ENCODE assay signal across 15 cellular contexts in the genomic region with DNA sequence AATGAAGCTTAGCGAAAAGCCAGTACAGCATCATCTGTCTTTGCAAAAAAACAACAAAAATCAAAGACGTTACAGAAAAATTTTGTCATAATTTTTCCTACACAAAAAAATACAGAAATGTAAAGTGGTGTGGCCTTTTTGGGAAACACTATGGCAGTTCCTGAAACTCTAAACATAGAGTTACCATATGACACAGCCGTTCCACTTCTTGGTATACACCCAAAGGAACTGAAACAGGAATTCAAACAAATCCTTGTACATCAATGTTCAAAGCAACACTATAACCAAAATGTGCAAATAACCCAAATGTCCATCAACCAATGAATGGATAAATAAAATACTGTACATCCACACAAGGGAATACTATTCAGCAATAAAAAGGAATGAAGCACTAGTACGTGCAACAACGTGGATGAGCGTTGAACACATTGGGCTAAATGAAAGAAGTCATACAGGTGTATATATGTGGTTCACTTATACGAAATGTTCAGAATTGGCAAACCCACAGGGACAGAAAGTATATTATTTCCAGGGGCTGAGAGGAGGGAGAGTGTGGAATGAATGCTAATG.
"Had no signal": no experiment of that assay in that cellular context is flagged by ENCODE, and none has a peak within 500 bp of the region (broad histone marks: within the 10 kb centered on the region; RNA-seq: fewer than 3 reads in every experiment).

No MANE protein-coding gene starts in this region.

- H3K4me1 ChIP-seq: colonic mucosa, sigmoid colon had no signal

- ATAC-seq: stimulated activated naive CD8-positive, alpha-beta T cell treated with anti-CD3 and anti-CD28 coated beads, Interleukin-15, Interleukin-2, amounts not matched to agents 100 U/mL and 50 U/mL, for 24 hours had no signal

- H3K4me3 ChIP-seq: adrenal gland, colonic mucosa, sigmoid colon, suprapubic skin, upper lobe of left lung had no signal

- DNase-seq: activated CD4-positive, alpha-beta memory T cell treated with anti-CD3 and anti-CD28 coated beads for 36 hours; activated naive CD4-positive, alpha-beta T cell treated with anti-CD3 and anti-CD28 coated beads, Interleukin-2, amount 50 U/mL, for 16 hours; activated T-cell treated with anti-CD3 and anti-CD28 coated beads, Interleukin-2, amount 50 U/mL, for 48 hours; adrenal gland; caudate nucleus; colonic mucosa; effector CD4-positive, alpha-beta T cell; foreskin melanocyte; head of caudate nucleus; mammary epithelial cell; sigmoid colon; stimulated activated naive CD8-positive, alpha-beta T cell treated with anti-CD3 and anti-CD28 coated beads, Interleukin-15, Interleukin-2, amounts not matched to agents 100 U/mL and 50 U/mL, for 24 hours; T-helper 1 cell had no signal

- H3K27ac ChIP-seq: colonic mucosa, sigmoid colon, suprapubic skin, upper lobe of left lung had no signal

- H3K9me3 ChIP-seq: adrenal gland, colonic mucosa, sigmoid colon, suprapubic skin, upper lobe of left lung had no signal

- H3K27me3 ChIP-seq: adrenal gland, colonic mucosa, sigmoid colon, suprapubic skin, upper lobe of left lung had no signal

- H3K27me3 Mint-ChIP-seq: activated CD4-positive, alpha-beta memory T cell treated with anti-CD3 and anti-CD28 coated beads for 36 hours had no signal

- H3K4me3 Mint-ChIP-seq: activated CD4-positive, alpha-beta memory T cell treated with anti-CD3 and anti-CD28 coated beads for 36 hours had no signal

- H3K9me3 Mint-ChIP-seq: activated CD4-positive, alpha-beta memory T cell treated with anti-CD3 and anti-CD28 coated beads for 36 hours had no signal
